ENCODE assay signal across 23 cellular contexts in the genomic region with DNA sequence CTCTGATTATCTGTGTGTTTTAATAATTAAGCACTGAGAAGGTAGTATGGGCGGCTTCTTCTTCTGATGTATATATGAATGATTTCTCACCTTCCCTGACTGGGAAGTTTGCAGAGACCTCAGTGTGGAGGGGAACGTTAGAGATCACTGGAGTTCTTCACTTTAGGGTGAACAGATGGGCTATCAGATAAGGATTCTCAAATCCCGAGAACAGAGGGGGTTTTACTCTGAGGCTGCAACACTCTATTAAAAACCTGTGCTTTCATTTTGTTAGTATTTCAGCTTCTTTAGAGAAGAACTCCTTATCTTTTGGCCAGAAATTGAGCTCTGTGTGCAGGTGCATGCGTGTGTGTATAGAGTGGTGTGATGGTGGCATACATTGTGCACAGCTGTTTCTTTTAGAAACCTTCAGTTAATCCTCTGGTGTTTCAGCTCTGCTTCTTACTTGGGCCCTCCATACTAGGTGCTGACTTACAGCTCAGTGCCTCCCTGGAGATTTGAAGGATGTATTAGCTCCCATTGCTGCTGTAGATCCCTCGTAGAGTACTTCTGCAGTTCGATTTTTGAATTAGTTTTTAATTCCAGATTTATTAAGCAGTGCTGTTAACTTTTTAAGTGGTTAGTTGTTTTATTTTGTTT.
"Had no signal": no experiment of that assay in that cellular context is flagged by ENCODE, and none has a peak within 500 bp of the region (broad histone marks: within the 10 kb centered on the region; RNA-seq: fewer than 3 reads in every experiment).

No MANE protein-coding gene starts in this region.

- ATAC-seq: gastrocnemius medialis; heart right ventricle; left cardiac atrium; sciatic nerve; stimulated activated memory B cell treated with anti-CD40 and anti-IgM and Interleukin-4, amounts not matched to agents 10 μg/mL and 1 μg/mL and 100 μg/mL, for 72 hours had no signal

- H3K36me3 Mint-ChIP-seq: activated CD4-positive, alpha-beta memory T cell treated with anti-CD3 and anti-CD28 coated beads for 36 hours; activated naive CD8-positive, alpha-beta T cell treated with anti-CD3 and anti-CD28 coated beads for 36 hours; stimulated activated memory B cell treated with anti-CD40 and anti-IgM and Interleukin-4, amounts not matched to agents 10 μg/mL and 1 μg/mL and 100 μg/mL, for 72 hours had no signal

- H3K27ac Mint-ChIP-seq: activated CD4-positive, alpha-beta memory T cell treated with anti-CD3 and anti-CD28 coated beads for 36 hours; activated naive CD8-positive, alpha-beta T cell treated with anti-CD3 and anti-CD28 coated beads for 36 hours; endodermal cell; nephron; stimulated activated memory B cell treated with anti-CD40 and anti-IgM and Interleukin-4, amounts not matched to agents 10 μg/mL and 1 μg/mL and 100 μg/mL, for 72 hours had no signal

- H3K27ac ChIP-seq: colonic mucosa, esophagus squamous epithelium, gastrocnemius medialis, heart right ventricle, transverse colon, uterus had no signal

- H3K4me3 Mint-ChIP-seq: activated CD4-positive, alpha-beta memory T cell treated with anti-CD3 and anti-CD28 coated beads for 36 hours; activated naive CD8-positive, alpha-beta T cell treated with anti-CD3 and anti-CD28 coated beads for 36 hours; endodermal cell; nephron; stimulated activated memory B cell treated with anti-CD40 and anti-IgM and Interleukin-4, amounts not matched to agents 10 μg/mL and 1 μg/mL and 100 μg/mL, for 72 hours had no signal

- H3K4me1 ChIP-seq: colonic mucosa, esophagus squamous epithelium, gastrocnemius medialis, heart right ventricle, transverse colon, uterus had no signal

- H3K9me3 ChIP-seq: colonic mucosa, esophagus squamous epithelium, gastrocnemius medialis, heart right ventricle, transverse colon, uterus had no signal

- H3K27me3 Mint-ChIP-seq: activated CD4-positive, alpha-beta memory T cell treated with anti-CD3 and anti-CD28 coated beads for 36 hours; activated naive CD8-positive, alpha-beta T cell treated with anti-CD3 and anti-CD28 coated beads for 36 hours; stimulated activated memory B cell treated with anti-CD40 and anti-IgM and Interleukin-4, amounts not matched to agents 10 μg/mL and 1 μg/mL and 100 μg/mL, for 72 hours had no signal

- H3K36me3 ChIP-seq: colonic mucosa, esophagus squamous epithelium, gastrocnemius medialis, heart right ventricle, transverse colon, uterus had no signal

- H3K27me3 ChIP-seq: colonic mucosa, esophagus squamous epithelium, gastrocnemius medialis, transverse colon, uterus had no signal

- H3K9me3 Mint-ChIP-seq: activated CD4-positive, alpha-beta memory T cell treated with anti-CD3 and anti-CD28 coated beads for 36 hours; activated naive CD8-positive, alpha-beta T cell treated with anti-CD3 and anti-CD28 coated beads for 36 hours; endodermal cell had no signal

- DNase-seq: activated CD4-positive, alpha-beta memory T cell treated with anti-CD3 and anti-CD28 coated beads for 36 hours; activated CD4-positive, alpha-beta T cell treated with anti-CD3 and anti-CD28 coated beads for 48 hours; activated CD4-positive, CD25-positive, alpha-beta regulatory T cell; activated naive CD4-positive, alpha-beta T cell treated with Interleukin-2 at 50 U/mL for 16 hours; activated naive CD8-positive, alpha-beta T cell treated with anti-CD3 and anti-CD28 coated beads for 36 hours; activated T-cell treated with anti-CD3 and anti-CD28 coated beads, Interleukin-2, amount 50 U/mL, for 48 hours; colonic mucosa; endodermal cell; esophagus squamous epithelium; gastrocnemius medialis; heart right ventricle; islet precursor cell; left cardiac atrium; mesenchymal stem cell; posterior cingulate gyrus; small intestine; stimulated activated CD4-positive, alpha-beta T cell treated with anti-CD3 and anti-CD28 coated beads, Interleukin-2, amount 100 ng/mL, for 24 hours; T1000; transverse colon; uterus had no signal

- H3K4me1 Mint-ChIP-seq: activated naive CD8-positive, alpha-beta T cell treated with anti-CD3 and anti-CD28 coated beads for 36 hours; stimulated activated memory B cell treated with anti-CD40 and anti-IgM and Interleukin-4, amounts not matched to agents 10 μg/mL and 1 μg/mL and 100 μg/mL, for 72 hours had no signal

- H3K4me3 ChIP-seq: colonic mucosa, esophagus squamous epithelium, gastrocnemius medialis, heart right ventricle, transverse colon, uterus had no signal
